Comparison of ENCODE assay signal across 24 cellular contexts in genomic region chr3:76293856-76294255, GRCh38.
"Had no signal": no experiment of that assay in that cellular context is flagged by ENCODE, and none has a peak within 500 bp of the region (broad histone marks: within the 10 kb centered on the region; RNA-seq: fewer than 3 reads in every experiment).

No MANE protein-coding gene starts in this region.

- FAIRE-seq: colon, endothelial cell of umbilical vein, frontal cortex, islet of Langerhans, keratinocyte had no signal

- H3K4me2 ChIP-seq: hepatocyte had no signal

- H3K4me3 ChIP-seq: coronary artery, dorsolateral prefrontal cortex, esophagus muscularis mucosa, gastroesophageal sphincter, heart left ventricle, hepatocyte, lung had no signal

- H3K36me3 ChIP-seq: esophagus muscularis mucosa, gastroesophageal sphincter, heart left ventricle had no signal

- H3K9me3 ChIP-seq: esophagus muscularis mucosa, gastroesophageal sphincter had no signal

- H3K4me1 ChIP-seq: esophagus muscularis mucosa, foreskin keratinocyte, gastroesophageal sphincter, heart left ventricle had no signal

- DNase-seq: caudate nucleus; cerebellar nuclear complex; dermis blood vessel endothelial cell; dorsolateral prefrontal cortex; effector CD4-positive, alpha-beta T cell; effector memory CD4-positive, alpha-beta T cell; foreskin keratinocyte; heart left ventricle; hypothalamus; kidney glomerular epithelial cell; left colon; left ventricle myocardium superior; mammary epithelial cell; midbrain had no signal

- H3K27ac ChIP-seq: coronary artery, dorsolateral prefrontal cortex, esophagus muscularis mucosa, foreskin keratinocyte, gastroesophageal sphincter, heart left ventricle, hepatocyte had no signal

- H2AFZ ChIP-seq: hepatocyte had no signal

- H3K27me3 ChIP-seq: esophagus muscularis mucosa, foreskin keratinocyte, gastroesophageal sphincter, heart left ventricle, hepatocyte had no signal
